In the genomic region with DNA sequence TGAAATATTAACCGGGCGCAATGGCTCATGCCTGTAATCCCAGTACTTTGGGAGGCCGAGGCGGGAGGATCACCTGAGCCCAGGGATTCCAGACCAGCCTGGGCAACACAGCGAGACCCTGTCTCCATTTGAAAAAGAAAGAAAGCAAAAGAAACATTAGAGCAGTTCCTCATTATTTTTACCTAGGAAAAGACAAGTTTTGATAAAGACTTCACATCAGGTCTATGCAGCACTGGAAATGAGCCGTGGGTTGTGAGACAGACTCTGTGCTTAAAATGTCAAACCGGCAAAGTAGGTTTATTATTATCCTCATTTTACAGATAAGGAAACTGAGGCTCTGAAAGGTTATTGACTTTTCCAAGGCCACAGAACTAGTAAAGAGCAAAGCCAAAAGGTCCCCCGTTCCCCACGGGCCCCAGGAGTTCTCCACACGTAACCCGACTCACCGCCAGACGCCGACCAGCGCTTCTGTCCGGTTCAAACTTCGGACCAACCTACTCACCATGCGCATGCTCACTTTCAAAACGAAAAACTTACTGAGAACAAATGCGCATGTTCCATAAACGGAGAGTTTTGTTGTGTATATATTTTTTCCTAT, we compare ENCODE assay signal across 8 cellular contexts. TPM values are rescaled to one million over a fixed set of nuclear protein-coding genes. Genes with fewer than 3 reads are reported as not detected.
DNase-seq lines count a peak whose midpoint lies in the region; ATAC-seq and TF ChIP-seq lines count a peak whose summit lies in the region.

No MANE protein-coding gene starts in this region.

- TF ChIP-seq CTCF in A673 (conservative IDR thresholded peaks at IDR 0.05; ENCODE audit: low read depth, low read length) (no peak), adrenal gland (IDR thresholded peaks at IDR 0.05) (peak in 2 of 6 experiments; percentile 14 to 22)

- peaks cover 4% of the 10 kb centered on the region for H3K4me1 ChIP-seq in A673 (ENCODE audit: insufficient read depth, low read length, poor library complexity, severe bottlenecking)
- H3K4me1 ChIP-seq in adrenal gland (replicated peaks in 1 of 2): peaks cover 14 to 27% of the 10 kb centered on the region in 2 donors
- H3K4me1 ChIP-seq in iPS-20b (ENCODE audit: insufficient read depth, low read length): 0 out of 2 replicates have a peak, but pooled peaks cover 6% of the 10 kb centered on the region

- TSS peak; percentile 90 for BruUV-seq in A673 (replicated peaks; lab: Mats Ljungman, UMichigan)

- intact Hi-C loops in A673 (cut with micrococcal nuclease; ENCODE audit: unreplicated experiment) (no loop called here), adrenal gland (cut with DNase I) (no loop called here)

- H3K9ac ChIP-seq in iPS-20b (ENCODE audit: low read depth, low read length): peak overlapping the region; percentile 76; the same call in 1 of the 2 replicates

- POLR2A ChIA-PET in A673 (lab: Charles Lee; ENCODE audit: low non-redundant PET): interaction anchor here (0.6 kb wide), 1 partner anchor 52 kb away, joined by 5 read pairs; no protein-coding TSS in a partner anchor

- H3K27me3 ChIP-seq in A673 (replicated peaks; ENCODE audit: insufficient read depth, low read depth, low read length, poor library complexity) (no peaks in the 10 kb centered on the region), adrenal gland (no peaks in the 10 kb centered on the region), iPS-20b (ENCODE audit: insufficient read depth, low read length) (no peaks in the 10 kb centered on the region)

- peak overlapping the region; percentile 82 for H3K4me3 ChIP-seq in A673 (ENCODE audit: low read depth, low read length, poor library complexity, severe bottlenecking)
- H3K4me3 ChIP-seq in adrenal gland: peak overlapping the region; percentile 44 to 98 (median 55)
- H3K4me3 ChIP-seq in iPS-20b (ENCODE audit: low read length): peak overlapping the region; percentile 89

- CTCF ChIA-PET in A673 (lab: Charles Lee): interaction anchor here (1.0 kb wide), 2 partner anchors 33 to 145 kb away, joined by 3 read pairs; no protein-coding TSS in a partner anchor

- H3K36me3 ChIP-seq in A673 (ENCODE audit: insufficient read depth, low read length, poor library complexity, severe bottlenecking): peaks cover 3% of the 10 kb centered on the region
- H3K36me3 ChIP-seq in adrenal gland (replicated peaks in 1 of 2): peaks cover 0 to 9% of the 10 kb centered on the region in 2 donors
- peaks cover 13% of the 10 kb centered on the region for H3K36me3 ChIP-seq in iPS-20b (ENCODE audit: insufficient read depth, low read depth, low read length)

- peak; percentile 41 for ATAC-seq in GM21360 (IDR thresholded peaks at IDR 0.05; ENCODE audit: unreplicated experiment)
- ATAC-seq in HG03520 (IDR thresholded peaks at IDR 0.05; ENCODE audit: unreplicated experiment): peak; percentile 48
- no peak for ATAC-seq in stimulated activated naive CD8-positive, alpha-beta T cell treated with anti-CD3 and anti-CD28 coated beads, Interleukin-15, Interleukin-2, amounts not matched to agents 100 U/mL and 50 U/mL, for 24 hours

- H3K9me3 ChIP-seq in A673 (ENCODE audit: low read depth, low read length, poor library complexity, severe bottlenecking) (no peaks in the 10 kb centered on the region), adrenal gland (replicated peaks in 1 of 3) (no peaks in the 10 kb centered on the region), iPS-20b (ENCODE audit: insufficient read depth, low read depth, low read length) (no peaks in the 10 kb centered on the region)

- no peak for TF ChIP-seq POLR2A in adrenal gland (IDR thresholded peaks at IDR 0.05)

- WGBS in adrenal gland, 4 donors: 6 to 10% (median 8%) methylated on average over 21 of the region's 21 CpGs

- H3K27ac ChIP-seq in A673 (ENCODE audit: low read depth, low read length, poor library complexity, severe bottlenecking): peak overlapping the region; percentile 71
- peak overlapping the region; percentile 16 to 93 (median 63) for H3K27ac ChIP-seq in adrenal gland
- no peak overlapping the region for H3K27ac ChIP-seq in iPS-20b (ENCODE audit: low read length)

- DNase-seq in A673 (ENCODE audit: low spot score): no peak
- peak in 2 of 7 donors; percentile 8 to 10 for DNase-seq in adrenal gland
- DNase-seq in stimulated activated naive CD8-positive, alpha-beta T cell treated with anti-CD3 and anti-CD28 coated beads, Interleukin-15, Interleukin-2, amounts not matched to agents 100 U/mL and 50 U/mL, for 24 hours: peak; percentile 12
- no peak for DNase-seq in AG20443 (ENCODE audit: low spot score)
- DNase-seq in NCI-H1092 (lab: John Stamatoyannopoulos, UW): no peak

RNA-seq across cellular contexts. Expression of a gene that starts 0.4 kb away (rescaled TPM):
- total RNA-seq in A673 (2021) (16.1 and 23.3 TPM in 2 replicates), adrenal gland (10 to 100 TPM in 3 of 8 donors, 1 to 10 TPM in 5; 3.1 to 14.1 (median 7.7) TPM)
- polyA plus RNA-seq in adrenal gland: 10 to 100 TPM in 1 of 3 donors, 1 to 10 TPM in 2; 6.0 to 10.2 (median 7.1) TPM

RNA-seq across cellular contexts. Expression of a gene that starts 0.6 kb away (rescaled TPM):
- 56.4 and 56.5 TPM in 2 replicates for total RNA-seq in A673 (2021)
- 10 to 100 TPM; 20.9 to 49.0 (median 38.2) TPM for total RNA-seq in adrenal gland
- polyA plus RNA-seq in adrenal gland: 10 to 100 TPM; 13.2 to 37.4 (median 16.7) TPM
